24 cellular contexts compared by ENCODE assay signal in the genomic region with DNA sequence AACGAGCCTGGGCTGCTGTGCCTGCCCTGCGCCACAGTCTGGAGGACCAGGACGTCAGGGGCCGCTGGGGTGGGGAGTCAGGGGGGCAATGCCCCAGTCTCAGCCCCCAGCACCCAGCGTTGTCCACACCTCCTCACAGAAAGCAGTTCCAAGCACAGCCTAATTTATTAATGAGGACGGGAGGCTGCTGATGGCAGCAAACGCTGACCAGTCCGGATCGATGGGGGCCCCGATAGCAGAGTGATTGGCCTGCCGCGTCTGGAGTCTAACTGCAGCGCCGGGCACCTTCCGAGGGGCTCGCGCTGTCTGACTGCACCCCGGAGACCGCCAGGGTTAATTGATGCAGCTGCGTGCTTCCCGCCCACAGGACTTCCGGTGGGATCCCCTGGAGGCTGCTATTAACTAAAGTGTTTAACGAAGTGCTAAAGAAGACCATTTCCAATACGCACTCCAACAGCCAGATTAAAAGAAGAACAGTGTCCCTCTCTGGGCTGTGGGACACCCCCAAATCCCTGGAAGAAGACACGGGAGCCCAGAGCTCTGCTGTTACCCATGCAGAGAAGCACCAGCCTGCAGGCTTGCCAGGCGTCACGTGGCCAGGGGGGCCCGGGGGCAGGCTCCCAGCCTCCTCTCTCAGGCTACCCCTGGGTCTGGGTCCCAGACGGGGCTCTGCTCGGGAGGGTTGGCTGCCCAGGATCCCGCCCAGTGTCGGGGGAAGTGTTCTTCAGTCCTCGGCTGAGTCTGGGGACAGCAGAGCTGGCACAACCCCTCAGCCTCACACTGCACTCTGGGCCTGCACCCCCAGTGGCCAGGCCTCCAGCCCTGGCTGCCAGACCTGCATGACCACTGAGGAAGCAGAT.
"Had no signal": no experiment of that assay in that cellular context is flagged by ENCODE, and none has a peak within 500 bp of the region (broad histone marks: within the 10 kb centered on the region; RNA-seq: fewer than 3 reads in every experiment).

No MANE protein-coding gene starts in this region.

- H3K27ac ChIP-seq: coronary artery, esophagus squamous epithelium, gastrocnemius medialis, tibial artery, VCaP had no signal

- ATAC-seq: activated CD4-positive, CD25-positive, alpha-beta regulatory T cell treated with anti-CD3 and anti-CD28 coated beads, Interleukin-2, amount 50 U/mL, for 24 hours; activated CD8-positive, alpha-beta memory T cell treated with anti-CD3 and anti-CD28 coated beads, Interleukin-2, amount 10 ng/mL, durations not matched to agents 7 days and 5 days; activated CD8-positive, alpha-beta T cell treated with anti-CD3 and anti-CD28 coated beads for 36 hours; gastrocnemius medialis; sciatic nerve; stimulated activated effector memory CD8-positive, alpha-beta T cell treated with anti-CD3 and anti-CD28 coated beads, Interleukin-12 subunit alpha, Interleukin-12 subunit beta, amount 100 ng/mL, for 72 hours; stimulated activated naive CD8-positive, alpha-beta T cell treated with anti-CD3 and anti-CD28 coated beads, Interleukin-15, amount 100 ng/mL, for 72 hours had no signal

- H3K4me1 ChIP-seq: esophagus squamous epithelium, gastrocnemius medialis, tibial artery had no signal

- DNase-seq: activated CD4-positive, alpha-beta T cell treated with anti-CD3 and anti-CD28 coated beads, Interleukin-2, amount 10 ng/mL, durations not matched to agents 7 days and 5 days; activated CD8-positive, alpha-beta memory T cell treated with anti-CD3 and anti-CD28 coated beads, Interleukin-2, amount 10 ng/mL, durations not matched to agents 7 days and 5 days; activated CD8-positive, alpha-beta T cell treated with anti-CD3 and anti-CD28 coated beads for 36 hours; activated effector memory CD4-positive, alpha-beta T cell treated with anti-CD3 and anti-CD28 coated beads, Interleukin-2, amount 50 U/mL, for 16 hours; activated naive CD4-positive, alpha-beta T cell treated with anti-CD3 and anti-CD28 coated beads, Interleukin-2, amount 10 ng/mL, durations not matched to agents 7 days and 5 days; activated T-cell treated with anti-CD3 and anti-CD28 coated beads for 4 hours; amygdala; endodermal cell; esophagus squamous epithelium; gastrocnemius medialis; head of caudate nucleus; hypothalamus; occipital lobe; small intestine; stimulated activated CD4-positive, alpha-beta T cell treated with anti-CD3 and anti-CD28 coated beads, Interleukin-2, amount 100 ng/mL, for 24 hours; stimulated activated naive CD8-positive, alpha-beta T cell treated with anti-CD3 and anti-CD28 coated beads, Interleukin-15, amount 100 ng/mL, for 72 hours; tibial artery had no signal

- FAIRE-seq: bronchial epithelial cell, islet of Langerhans, small intestine had no signal

- H3K4me3 ChIP-seq: coronary artery, esophagus squamous epithelium, gastrocnemius medialis, tibial artery had no signal

- H3K36me3 ChIP-seq: esophagus squamous epithelium, gastrocnemius medialis, tibial artery had no signal

- H3K9me3 ChIP-seq: gastrocnemius medialis had no signal
